Comparison of ENCODE assay signal across 28 cellular contexts in genomic region chr3:31862861-31863260, GRCh38.
DNase-seq lines count a peak whose midpoint lies in the region; ATAC-seq, FAIRE-seq and TF ChIP-seq lines count a peak whose summit lies in the region.
"Had no signal": no experiment of that assay in that cellular context is flagged by ENCODE, and none has a peak within 500 bp of the region (broad histone marks: within the 10 kb centered on the region; RNA-seq: fewer than 3 reads in every experiment).

No MANE protein-coding gene starts in this region.

- H3K4me1 ChIP-seq in OCI-LY1 (ENCODE audit: insufficient read depth, low read length, severe bottlenecking): peaks cover 61% of the 10 kb centered on the region
- no peaks in the 10 kb centered on the region for H3K4me1 ChIP-seq in endothelial cell of umbilical vein (ENCODE audit: control insufficient read depth, extremely low read depth, insufficient read depth, low read length)
- H3K4me1 ChIP-seq in GM23338 (ENCODE audit: insufficient read depth): peaks cover 7% of the 10 kb centered on the region
- H3K4me1 ChIP-seq: adrenal gland, BLaER1, transverse colon had no signal

- peaks cover 18% of the 10 kb centered on the region for H3K4me1 Mint-ChIP-seq in nephron
- peaks cover 26% of the 10 kb centered on the region for H3K4me1 Mint-ChIP-seq in GM23338
- H3K4me1 Mint-ChIP-seq: activated CD4-positive, alpha-beta T cell treated with anti-CD3 and anti-CD28 coated beads, Interleukin-2, amount 10 ng/mL, durations not matched to agents 7 days and 5 days had no signal

- no peak for TF ChIP-seq POLR2A in endothelial cell of umbilical vein (IDR thresholded peaks at IDR 0.05; ENCODE audit: low read depth, low read length)

- H2AFZ ChIP-seq in OCI-LY1 (ENCODE audit: low read length): no peak overlapping the region
- no peak overlapping the region for H2AFZ ChIP-seq in endothelial cell of umbilical vein (ENCODE audit: low read depth, low read length)
- H2AFZ ChIP-seq in GM23338: no peak overlapping the region

- H3K4me3 Mint-ChIP-seq in nephron (no peak overlapping the region), GM23338 (no peak overlapping the region)
- H3K4me3 Mint-ChIP-seq: activated CD4-positive, alpha-beta T cell treated with anti-CD3 and anti-CD28 coated beads, Interleukin-2, amount 10 ng/mL, durations not matched to agents 7 days and 5 days; activated T-cell treated with anti-CD3 and anti-CD28 coated beads, Interleukin-2, amount 50 U/mL, for 4 hours; naive thymus-derived CD8-positive, alpha-beta T cell; T-helper 2 cell treated with Interferon-gamma antibody and Interleukin-4, amounts not matched to agents 5 μg/mL and 100 μg/mL, for 36 hours had no signal

- no peaks in the 10 kb centered on the region for H3K9me3 ChIP-seq in AG04450 (ENCODE audit: control insufficient read depth, insufficient read depth, low read length)
- H3K9me3 ChIP-seq in OCI-LY1 (ENCODE audit: low read length): no peaks in the 10 kb centered on the region
- H3K9me3 ChIP-seq in endothelial cell of umbilical vein (replicated peaks; ENCODE audit: control insufficient read depth, insufficient read depth, low read length): no peaks in the 10 kb centered on the region
- H3K9me3 ChIP-seq: adrenal gland, BLaER1, esophagus squamous epithelium, transverse colon had no signal

- H3K36me3 ChIP-seq in OCI-LY1 (ENCODE audit: insufficient read depth, low read length) (peaks cover 54% of the 10 kb centered on the region), endothelial cell of umbilical vein (ENCODE audit: control insufficient read depth in 2 of 2, extremely low read depth in 1 of 2, insufficient read depth in 2 of 2, low read length in 2 of 2) (no peaks in the 10 kb centered on the region), GM23338 (ENCODE audit: insufficient read depth) (no peaks in the 10 kb centered on the region)
- H3K36me3 ChIP-seq: adrenal gland, BLaER1, brain microvascular endothelial cell, esophagus squamous epithelium, transverse colon, WERI-Rb-1 had no signal

- H3K27me3 Mint-ChIP-seq in nephron (ENCODE audit: low read depth) (peaks cover 7% of the 10 kb centered on the region), GM23338 (ENCODE audit: insufficient read depth, low read depth, poor library complexity) (peaks cover 8% of the 10 kb centered on the region)
- H3K27me3 Mint-ChIP-seq: activated CD4-positive, alpha-beta T cell treated with anti-CD3 and anti-CD28 coated beads, Interleukin-2, amount 10 ng/mL, durations not matched to agents 7 days and 5 days had no signal

- H3K4me3 ChIP-seq in AG04450 (ENCODE audit: low read depth, low read length) (no peak overlapping the region), OCI-LY1 (ENCODE audit: low read depth, low read length, poor library complexity, severe bottlenecking) (no peak overlapping the region), endothelial cell of umbilical vein (replicated peaks in 1 of 3; ENCODE audit: insufficient read depth in 1 of 3, low read depth in 1 of 3, low read length in 3 of 3) (no peak overlapping the region), GM23338 (no peak overlapping the region)
- H3K4me3 ChIP-seq: adrenal gland, BLaER1, esophagus squamous epithelium, transverse colon had no signal

- no peak for FAIRE-seq in endothelial cell of umbilical vein (lab: Jason Lieb, UNC)
- FAIRE-seq: colon, HepG2 had no signal

- no peak overlapping the region for H3K9ac ChIP-seq in OCI-LY1 (ENCODE audit: low read length)
- no peak overlapping the region for H3K9ac ChIP-seq in endothelial cell of umbilical vein (replicated peaks; ENCODE audit: extremely low read depth, insufficient read depth, low read length)
- H3K9ac ChIP-seq: BLaER1 had no signal

- no peaks in the 10 kb centered on the region for H3K9me2 ChIP-seq in OCI-LY1 (ENCODE audit: low read depth, low read length)
- no peaks in the 10 kb centered on the region for H3K9me2 ChIP-seq in GM23338 (ENCODE audit: insufficient read depth)

- H3K27ac ChIP-seq in AG04450 (ENCODE audit: low read depth, low read length): no peak overlapping the region
- no peak overlapping the region for H3K27ac ChIP-seq in OCI-LY1 (ENCODE audit: low read depth, low read length, poor library complexity, severe bottlenecking)
- no peak overlapping the region for H3K27ac ChIP-seq in endothelial cell of umbilical vein (ENCODE audit: insufficient read depth, low read depth, low read length)
- H3K27ac ChIP-seq in GM23338 (ENCODE audit: low read depth): no peak overlapping the region
- H3K27ac ChIP-seq: adrenal gland, BLaER1, brain microvascular endothelial cell, esophagus squamous epithelium, HL-60, transverse colon, WERI-Rb-1 had no signal

- peak overlapping the region; percentile 16; the same call in 1 of the 2 replicates for H3K4me2 ChIP-seq in OCI-LY1 (ENCODE audit: low read length)
- H3K4me2 ChIP-seq in endothelial cell of umbilical vein (ENCODE audit: insufficient read depth, low read length): no peak overlapping the region
- no peak overlapping the region for H3K4me2 ChIP-seq in GM23338
- H3K4me2 ChIP-seq: BLaER1 had no signal

- CTCF ChIA-PET in AG04450 (lab: Charles Lee): interaction anchor here (0.6 to 1.4 kb wide), 2 partner anchors 312 to 484 kb away, joined by 3 read pairs; no protein-coding TSS in a partner anchor
- CTCF ChIA-PET in endothelial cell of umbilical vein (lab: Charles Lee): interaction anchor here (1.1 to 1.2 kb wide), 2 partner anchors 13 to 34 kb away, joined by 3 read pairs; no protein-coding TSS in a partner anchor

- H4K20me1 ChIP-seq in OCI-LY1 (ENCODE audit: insufficient read depth, low read length) (no peaks in the 10 kb centered on the region), endothelial cell of umbilical vein (replicated peaks; ENCODE audit: control insufficient read depth, extremely low read depth, insufficient read depth, low read length) (no peaks in the 10 kb centered on the region), GM23338 (replicated peaks; ENCODE audit: insufficient read depth) (peaks cover 6% of the 10 kb centered on the region; the same call in 1 of the 2 replicates)
- H4K20me1 ChIP-seq: BLaER1 had no signal

- ATAC-seq in GM23338: no peak
- ATAC-seq: activated T-cell treated with anti-CD3 and anti-CD28 coated beads, Interleukin-2, amount 50 U/mL, for 4 hours; HepG2; naive thymus-derived CD8-positive, alpha-beta T cell; PC-3 had no signal

- H3K9me1 ChIP-seq in endothelial cell of umbilical vein (replicated peaks; ENCODE audit: control insufficient read depth, extremely low read depth, insufficient read depth, low read length): no peaks in the 10 kb centered on the region

- TF ChIP-seq CTCF in AG04450 (IDR thresholded peaks at IDR 0.05; ENCODE audit: low read depth, low read length) (no peak), OCI-LY1 (IDR thresholded peaks at IDR 0.05; ENCODE audit: low read length) (no peak), endothelial cell of umbilical vein (IDR thresholded peaks at IDR 0.05; ENCODE audit: extremely low read depth in 1 of 2, insufficient read depth in 1 of 2, low read depth in 1 of 2, low read length in 2 of 2) (no peak), nephron (IDR thresholded peaks at IDR 0.05; ENCODE audit: unreplicated experiment in 3 of 3) (no peak), GM23338 (conservative IDR thresholded peaks at IDR 0.05; ENCODE audit: low read depth in 2 of 2) (no peak)

- no TSS peak for BruUV-seq in endothelial cell of umbilical vein (replicated peaks; lab: Mats Ljungman, UMichigan)

- DNase-seq in AG04450 (ENCODE audit: low read depth, low spot score) (peak; percentile 18), endothelial cell of umbilical vein (ENCODE audit: low read depth, low spot score) (no peak), NCI-H446 treated with DMSO at 0.1 percent for 48 hours (lab: John Stamatoyannopoulos, UW) (no peak), epidermal melanocyte (ENCODE audit: insufficient read length, low spot score) (no peak), dermis blood vessel endothelial cell (no peak), GM23338 (ENCODE audit: low spot score) (no peak)
- DNase-seq: activated CD4-positive, alpha-beta T cell treated with anti-CD3 and anti-CD28 coated beads, Interleukin-2, amount 10 ng/mL, durations not matched to agents 7 days and 5 days; activated T-cell treated with anti-CD3 and anti-CD28 coated beads, Interleukin-2, amount 50 U/mL, for 4 hours; adrenal gland; brain microvascular endothelial cell; effector memory CD4-positive, alpha-beta T cell; esophagus squamous epithelium; islet precursor cell; naive thymus-derived CD8-positive, alpha-beta T cell; NCI-H1048; NCI-H1694; NCI-H510A; PC-3; Right ventricle myocardium superior; transverse colon; WERI-Rb-1 had no signal

- no peaks in the 10 kb centered on the region for H3K9me3 Mint-ChIP-seq in nephron
- H3K9me3 Mint-ChIP-seq in GM23338: no peaks in the 10 kb centered on the region
- H3K9me3 Mint-ChIP-seq: activated CD4-positive, alpha-beta T cell treated with anti-CD3 and anti-CD28 coated beads, Interleukin-2, amount 10 ng/mL, durations not matched to agents 7 days and 5 days; activated T-cell treated with anti-CD3 and anti-CD28 coated beads, Interleukin-2, amount 50 U/mL, for 4 hours; naive thymus-derived CD8-positive, alpha-beta T cell; T-helper 2 cell treated with Interferon-gamma antibody and Interleukin-4, amounts not matched to agents 5 μg/mL and 100 μg/mL, for 36 hours had no signal

- no peaks in the 10 kb centered on the region for H3K36me3 Mint-ChIP-seq in nephron (ENCODE audit: low read depth)
- peaks cover 23% of the 10 kb centered on the region for H3K36me3 Mint-ChIP-seq in GM23338 (ENCODE audit: low read depth)
- H3K36me3 Mint-ChIP-seq: naive thymus-derived CD8-positive, alpha-beta T cell had no signal

- H3K27ac Mint-ChIP-seq in nephron (peak overlapping the region; percentile 11 to 77 (median 63)), GM23338 (no peak overlapping the region)
- H3K27ac Mint-ChIP-seq: activated CD4-positive, alpha-beta T cell treated with anti-CD3 and anti-CD28 coated beads, Interleukin-2, amount 10 ng/mL, durations not matched to agents 7 days and 5 days; naive thymus-derived CD8-positive, alpha-beta T cell; T-helper 2 cell treated with Interferon-gamma antibody and Interleukin-4, amounts not matched to agents 5 μg/mL and 100 μg/mL, for 36 hours had no signal

- dilution Hi-C loops in endothelial cell of umbilical vein (cut with MboI; ENCODE audit: extremely low pct_ligation_motif_present, low sequenced_read_pairs): no loop called here

- H3F3A ChIP-seq in OCI-LY1 (ENCODE audit: insufficient read depth, low read length): no peaks in the 10 kb centered on the region; the same call in 1 of the 2 replicates
- H3F3A ChIP-seq in GM23338 (replicated peaks; ENCODE audit: low read depth): no peaks in the 10 kb centered on the region

- H3K27me3 ChIP-seq in AG04450 (ENCODE audit: control insufficient read depth, insufficient read depth, low read length) (no peaks in the 10 kb centered on the region), OCI-LY1 (ENCODE audit: insufficient read depth, low read length) (no peaks in the 10 kb centered on the region), endothelial cell of umbilical vein (ENCODE audit: control insufficient read depth in 2 of 2, insufficient read depth in 2 of 2, low read length in 2 of 2) (no peaks in the 10 kb centered on the region), GM23338 (ENCODE audit: insufficient read depth) (no peaks in the 10 kb centered on the region)
- H3K27me3 ChIP-seq: adrenal gland, BLaER1, brain microvascular endothelial cell, esophagus squamous epithelium, transverse colon had no signal

- intact Hi-C loops in endothelial cell of umbilical vein (cut with micrococcal nuclease): loop anchor here (5.0 kb wide), 1 partner anchor 99 kb away; no protein-coding TSS in a partner anchor

- POLR2A ChIA-PET in AG04450 (lab: Yijun Ruan, JAX) (interaction anchor here (1.0 kb wide), 1 partner anchor 155 kb away, joined by 3 read pairs; no protein-coding TSS in a partner anchor), endothelial cell of umbilical vein (lab: Charles Lee) (no interaction called here)

- H3K79me2 ChIP-seq in OCI-LY1 (ENCODE audit: insufficient read depth, low read length): peaks cover 14% of the 10 kb centered on the region
- no peaks in the 10 kb centered on the region for H3K79me2 ChIP-seq in endothelial cell of umbilical vein (ENCODE audit: control insufficient read depth, insufficient read depth, low read length)
- H3K79me2 ChIP-seq in GM23338 (replicated peaks; ENCODE audit: insufficient read depth): peaks cover 86% of the 10 kb centered on the region
